22 cellular contexts compared by ENCODE assay signal in genomic region chrX:104660092-104660491, GRCh38.
DNase-seq lines count a peak whose midpoint lies in the region; ATAC-seq and TF ChIP-seq lines count a peak whose summit lies in the region.
"Had no signal": no experiment of that assay in that cellular context is flagged by ENCODE, and none has a peak within 500 bp of the region (broad histone marks: within the 10 kb centered on the region; RNA-seq: fewer than 3 reads in every experiment).

No MANE protein-coding gene starts in this region.

- no peak overlapping the region for H3K27ac Mint-ChIP-seq in MCF 10A (ENCODE audit: low read depth, unreplicated experiment)
- H3K27ac Mint-ChIP-seq in activated T-helper 2 cell treated with anti-CD3 and anti-CD28 coated beads, Interferon-gamma antibody, Interleukin-2, Interleukin-4, amounts not matched to agents 10 μg/mL and 5 μg/mL and 100 μg/mL, durations not matched to agents 14 hours and 24 hours and 36 hours: no peak overlapping the region
- H3K27ac Mint-ChIP-seq: CD4-positive, alpha-beta memory T cell; HFFc6 had no signal

- H2AFZ ChIP-seq in mammary epithelial cell (ENCODE audit: low read depth, low read length): no peak overlapping the region
- H2AFZ ChIP-seq: GM23248 had no signal

- CTCF ChIA-PET in mammary epithelial cell (lab: Charles Lee; ENCODE audit: low non-redundant PET) (no interaction called here), MCF 10A (lab: Yijun Ruan, JAX) (interaction anchor here (1.1 to 1.8 kb wide), 2 partner anchors 8 to 263 kb away, joined by 4 to 10 read pairs; no protein-coding TSS in a partner anchor)

- no peaks in the 10 kb centered on the region for H3K4me1 ChIP-seq in mammary epithelial cell (ENCODE audit: insufficient read depth, low read length)
- peaks cover 8% of the 10 kb centered on the region for H3K4me1 ChIP-seq in body of pancreas
- H3K4me1 ChIP-seq in right lobe of liver: peaks cover 0 to 21% (median 2%) of the 10 kb centered on the region in 4 donors
- H3K4me1 ChIP-seq: BLaER1 treated with 17β-estradiol and CSF1 and Interleukin-3, amounts not matched to agents 10 nM and 100 nM; Caco-2 had no signal

- H3K27me3 ChIP-seq in mammary epithelial cell (ENCODE audit: insufficient read depth, low read length) (peaks cover 3% of the 10 kb centered on the region), body of pancreas (no peaks in the 10 kb centered on the region), right lobe of liver (peaks cover 0 to 6% of the 10 kb centered on the region in 2 donors), brain microvascular endothelial cell (replicated peaks) (no peaks in the 10 kb centered on the region)
- H3K27me3 ChIP-seq: BLaER1 treated with 17β-estradiol and CSF1 and Interleukin-3, amounts not matched to agents 10 nM and 100 nM had no signal

- WGBS in mammary epithelial cell (ENCODE audit: low coverage, missing lambda C conversion rate): 73% methylated on average over 2 of the region's 3 CpGs
- WGBS in body of pancreas, 2 donors: 8 to 16% methylated on average over 3 of the region's 3 CpGs
- WGBS in right lobe of liver (ENCODE audit: insufficient coverage, low coverage, low lambda C conversion rate, missing lambda C conversion rate): 30% methylated on average over 3 of the region's 3 CpGs

- intact Hi-C loops in mammary epithelial cell (cut with micrococcal nuclease): loop anchor here (10.0 kb wide), 1 partner anchor 95 kb away; the partner anchor contains the start of gene IL1RAPL2
- intact Hi-C loops in MCF 10A (cut with micrococcal nuclease): no loop called here
- intact Hi-C loops in body of pancreas (cut with DNase I): no loop called here
- intact Hi-C loops in right lobe of liver (cut with DNase I): no loop called here
- intact Hi-C loops in activated T-helper 2 cell treated with anti-CD3 and anti-CD28 coated beads, Interferon-gamma antibody, Interleukin-2, Interleukin-4, amounts not matched to agents 10 μg/mL and 5 μg/mL and 100 μg/mL, durations not matched to agents 14 hours and 24 hours and 36 hours (cut with micrococcal nuclease): no loop called here

- in situ Hi-C loops in mammary epithelial cell (cut with MboI; ENCODE audit: low sequenced_read_pairs in 2 of 2): no loop called here
- in situ Hi-C loops in brain microvascular endothelial cell (cut with HindIII; ENCODE audit: low pct_ligation_motif_present, low sequenced_read_pairs): no loop called here

- H3K4me3 ChIP-seq in mammary epithelial cell (replicated peaks in 1 of 3; ENCODE audit: insufficient read depth in 1 of 3, low read depth in 2 of 3, low read length in 3 of 3): peak overlapping the region in 1 of 3 experiments; percentile 23
- no peak overlapping the region for H3K4me3 ChIP-seq in body of pancreas
- H3K4me3 ChIP-seq in right lobe of liver: peak overlapping the region in 2 of 3 donors; percentile 18 to 20
- no peak overlapping the region for H3K4me3 ChIP-seq in brain microvascular endothelial cell (ENCODE audit: low read depth, low read length)
- H3K4me3 ChIP-seq: BLaER1 treated with 17β-estradiol and CSF1 and Interleukin-3, amounts not matched to agents 10 nM and 100 nM; GM23248; SK-N-MC had no signal

- DNase-seq in mammary epithelial cell (peak; percentile 29), MCF 10A (ENCODE audit: unreplicated experiment) (no peak), body of pancreas (no peak), right lobe of liver (no peak), brain microvascular endothelial cell (no peak), NCI-H446 (lab: John Stamatoyannopoulos, UW) (no peak)
- no peak for DNase-seq in activated T-helper 2 cell treated with anti-CD3 and anti-CD28 coated beads, Interferon-gamma antibody, Interleukin-2, Interleukin-4, amounts not matched to agents 10 μg/mL and 5 μg/mL and 100 μg/mL, durations not matched to agents 14 hours and 24 hours and 36 hours (ENCODE audit: low spot score)
- DNase-seq: Caco-2; CD4-positive, alpha-beta memory T cell; GM23248; H9; HFFc6; KG1; NCI-H1105; NCI-H146; NCI-H2029; NCI-H526; SHP77 had no signal

- H3K4me1 Mint-ChIP-seq in MCF 10A (ENCODE audit: insufficient read depth, unreplicated experiment): no peaks in the 10 kb centered on the region
- H3K4me1 Mint-ChIP-seq in activated T-helper 2 cell treated with anti-CD3 and anti-CD28 coated beads, Interferon-gamma antibody, Interleukin-2, Interleukin-4, amounts not matched to agents 10 μg/mL and 5 μg/mL and 100 μg/mL, durations not matched to agents 14 hours and 24 hours and 36 hours (ENCODE audit: low read depth): no peaks in the 10 kb centered on the region
- H3K4me1 Mint-ChIP-seq: CD4-positive, alpha-beta memory T cell; H9 had no signal

- H3K9me3 ChIP-seq in mammary epithelial cell (replicated peaks; ENCODE audit: insufficient read depth, low read length) (no peaks in the 10 kb centered on the region), body of pancreas (no peaks in the 10 kb centered on the region), right lobe of liver (no peaks in the 10 kb centered on the region)
- H3K9me3 ChIP-seq: BLaER1 treated with 17β-estradiol and CSF1 and Interleukin-3, amounts not matched to agents 10 nM and 100 nM; Caco-2 had no signal

- peak; percentile 53 for ATAC-seq in body of pancreas
- ATAC-seq in right lobe of liver: peak; percentile 41 to 77 (median 62)
- no peak for ATAC-seq in HG02852 (IDR thresholded peaks at IDR 0.05; ENCODE audit: unreplicated experiment)

- no peaks in the 10 kb centered on the region for H3K9me3 Mint-ChIP-seq in MCF 10A (ENCODE audit: unreplicated experiment)
- H3K9me3 Mint-ChIP-seq in activated T-helper 2 cell treated with anti-CD3 and anti-CD28 coated beads, Interferon-gamma antibody, Interleukin-2, Interleukin-4, amounts not matched to agents 10 μg/mL and 5 μg/mL and 100 μg/mL, durations not matched to agents 14 hours and 24 hours and 36 hours: no peaks in the 10 kb centered on the region
- H3K9me3 Mint-ChIP-seq: CD4-positive, alpha-beta memory T cell had no signal

- BruUV-seq in mammary epithelial cell (replicated peaks; lab: Mats Ljungman, UMichigan) (no TSS peak), MCF 10A (replicated peaks; lab: Mats Ljungman, UMichigan) (no TSS peak)

- H3K4me3 Mint-ChIP-seq in MCF 10A (ENCODE audit: unreplicated experiment): no peak overlapping the region
- no peak overlapping the region for H3K4me3 Mint-ChIP-seq in activated T-helper 2 cell treated with anti-CD3 and anti-CD28 coated beads, Interferon-gamma antibody, Interleukin-2, Interleukin-4, amounts not matched to agents 10 μg/mL and 5 μg/mL and 100 μg/mL, durations not matched to agents 14 hours and 24 hours and 36 hours (ENCODE audit: low read depth)
- H3K4me3 Mint-ChIP-seq: CD4-positive, alpha-beta memory T cell; H9; HFFc6 had no signal

- peak overlapping the region; percentile 64 for H3K4me2 ChIP-seq in mammary epithelial cell (ENCODE audit: insufficient read depth, low read depth, low read length)
- H3K4me2 ChIP-seq: BLaER1 treated with 17β-estradiol and CSF1 and Interleukin-3, amounts not matched to agents 10 nM and 100 nM had no signal

- no peaks in the 10 kb centered on the region for H4K20me1 ChIP-seq in mammary epithelial cell (ENCODE audit: insufficient read depth, low read length)
- H4K20me1 ChIP-seq: BLaER1 treated with 17β-estradiol and CSF1 and Interleukin-3, amounts not matched to agents 10 nM and 100 nM had no signal

- POLR2A ChIA-PET in MCF 10A (lab: Yijun Ruan, JAX): interaction anchor here (0.7 kb wide), 1 partner anchor 9 kb away, joined by 4 read pairs; no protein-coding TSS in a partner anchor

- H3K36me3 ChIP-seq in mammary epithelial cell (ENCODE audit: insufficient read depth, low read length) (no peaks in the 10 kb centered on the region), body of pancreas (replicated peaks in 1 of 2; ENCODE audit: insufficient read depth in 1 of 2, low read depth in 2 of 2) (no peaks in the 10 kb centered on the region), right lobe of liver (no peaks in the 10 kb centered on the region), brain microvascular endothelial cell (replicated peaks) (no peaks in the 10 kb centered on the region)
- H3K36me3 ChIP-seq: BLaER1 treated with 17β-estradiol and CSF1 and Interleukin-3, amounts not matched to agents 10 nM and 100 nM had no signal

- no peaks in the 10 kb centered on the region for H3K79me2 ChIP-seq in mammary epithelial cell (ENCODE audit: insufficient read depth, low read length)

- dilution Hi-C loops in mammary epithelial cell (cut with HindIII; ENCODE audit: low sequenced_read_pairs): no loop called here

- H3K36me3 Mint-ChIP-seq in MCF 10A (ENCODE audit: insufficient read depth, unreplicated experiment): no peaks in the 10 kb centered on the region
- no peaks in the 10 kb centered on the region for H3K36me3 Mint-ChIP-seq in activated T-helper 2 cell treated with anti-CD3 and anti-CD28 coated beads, Interferon-gamma antibody, Interleukin-2, Interleukin-4, amounts not matched to agents 10 μg/mL and 5 μg/mL and 100 μg/mL, durations not matched to agents 14 hours and 24 hours and 36 hours (ENCODE audit: low read depth)
- H3K36me3 Mint-ChIP-seq: CD4-positive, alpha-beta memory T cell had no signal

- no peak for TF ChIP-seq POLR2A in body of pancreas (IDR thresholded peaks at IDR 0.05)
- TF ChIP-seq POLR2A in right lobe of liver (IDR thresholded peaks at IDR 0.05): no peak

- TF ChIP-seq CTCF in mammary epithelial cell (conservative IDR thresholded peaks at IDR 0.05 in 1 of 2, IDR thresholded peaks at IDR 0.05 in 1 of 2; ENCODE audit: extremely low read depth in 1 of 2, insufficient read depth in 1 of 2, low read depth in 1 of 2, low read length in 2 of 2): no peak
- TF ChIP-seq CTCF in MCF 10A (IDR thresholded peaks at IDR 0.05; ENCODE audit: unreplicated experiment): no peak
- no peak for TF ChIP-seq CTCF in body of pancreas (IDR thresholded peaks at IDR 0.05)
- TF ChIP-seq CTCF in right lobe of liver (IDR thresholded peaks at IDR 0.05): no peak
- no peak for TF ChIP-seq CTCF in brain microvascular endothelial cell (IDR thresholded peaks at IDR 0.05; ENCODE audit: low read depth, low read length, missing control alignments)

- peaks cover 60% of the 10 kb centered on the region for H3K27me3 Mint-ChIP-seq in MCF 10A (ENCODE audit: insufficient read depth, unreplicated experiment)
- no peaks in the 10 kb centered on the region for H3K27me3 Mint-ChIP-seq in activated T-helper 2 cell treated with anti-CD3 and anti-CD28 coated beads, Interferon-gamma antibody, Interleukin-2, Interleukin-4, amounts not matched to agents 10 μg/mL and 5 μg/mL and 100 μg/mL, durations not matched to agents 14 hours and 24 hours and 36 hours (ENCODE audit: low read depth)
- H3K27me3 Mint-ChIP-seq: CD4-positive, alpha-beta memory T cell had no signal

- no peak overlapping the region for H3K9ac ChIP-seq in mammary epithelial cell (ENCODE audit: insufficient read depth, low read length)
- H3K9ac ChIP-seq: BLaER1 treated with 17β-estradiol and CSF1 and Interleukin-3, amounts not matched to agents 10 nM and 100 nM; GM23248 had no signal

- H3K27ac ChIP-seq in mammary epithelial cell (ENCODE audit: insufficient read depth, low read depth, low read length) (no peak overlapping the region), body of pancreas (peak overlapping the region in 1 of 4 donors; percentile 64), right lobe of liver (peak overlapping the region in 1 of 3 donors; percentile 58), brain microvascular endothelial cell (no peak overlapping the region)
- H3K27ac ChIP-seq: 22Rv1; BLaER1 treated with 17β-estradiol and CSF1 and Interleukin-3, amounts not matched to agents 10 nM and 100 nM; GM23248; SK-N-MC had no signal

Comparison
In these comparisons a context has a peak if more than half of its experiments do, and no peak if none do; other contexts are left out.
1. H3K4me3 ChIP-seq: peak in right lobe of liver (2 of 3); none in body of pancreas (0 of 2) and brain microvascular endothelial cell (single experiment).